Comparison of ENCODE assay signal across 12 cellular contexts in the genomic region with DNA sequence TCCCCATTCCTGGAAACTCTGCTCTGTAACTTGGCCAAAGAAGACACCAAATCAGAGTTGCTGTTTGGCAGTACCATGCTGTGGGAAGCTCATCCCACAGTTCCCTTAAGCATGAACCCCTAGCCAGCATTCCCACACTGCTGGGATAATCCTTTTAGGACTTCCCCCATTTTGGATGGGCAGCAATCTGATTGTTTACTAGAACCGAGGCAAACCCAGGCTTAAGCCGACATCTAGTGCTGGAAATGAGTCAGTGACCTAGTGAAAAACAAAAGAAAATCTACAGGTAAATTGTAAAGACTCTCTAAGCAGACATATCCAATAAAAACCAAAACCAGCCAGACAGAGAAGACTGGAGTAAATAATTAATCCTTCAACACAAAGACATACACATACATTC. TPM values are rescaled to one million over a fixed set of nuclear protein-coding genes. Genes with fewer than 3 reads are reported as not detected.
DNase-seq lines count a peak whose midpoint lies in the region; ATAC-seq and TF ChIP-seq lines count a peak whose summit lies in the region.
"Had no signal": no experiment of that assay in that cellular context is flagged by ENCODE, and none has a peak within 500 bp of the region (broad histone marks: within the 10 kb centered on the region; RNA-seq: fewer than 3 reads in every experiment).

No MANE protein-coding gene starts in this region.

- peak; percentile 59 for TF ChIP-seq CTCF in neural progenitor cell (IDR thresholded peaks at IDR 0.05)

- H3K36me3 Mint-ChIP-seq in neural progenitor cell = no peaks in the 10 kb centered on the region

- H3K27me3 ChIP-seq in neural progenitor cell = no peaks in the 10 kb centered on the region

- no peak overlapping the region for H3K4me3 Mint-ChIP-seq in neural progenitor cell
- H3K4me3 Mint-ChIP-seq: activated T-cell treated with anti-CD3 and anti-CD28 coated beads, Interleukin-2, amount 50 U/mL, for 24 hours had no signal

- H3K9me3 ChIP-seq in neural progenitor cell (ENCODE audit: low read depth) = no peaks in the 10 kb centered on the region

- DNase-seq in DMS53 (lab: John Stamatoyannopoulos, UW) = peak; percentile 35
- no peak for DNase-seq in DMS53 treated with DMSO at 0.1 percent for 48 hours (lab: John Stamatoyannopoulos, UW; ENCODE audit: unreplicated experiment)
- DNase-seq in NCI-H226 = peak; percentile 10
- DNase-seq in ecto neural progenitor cell (ENCODE audit: low spot score) = peak; percentile 53
- DNase-seq in neural progenitor cell (ENCODE audit: low spot score) = peak; percentile 77
- no peak for DNase-seq in NAMALWA (ENCODE audit: low spot score)
- DNase-seq in posterior cingulate gyrus = no peak
- no peak for DNase-seq in stimulated activated naive CD8-positive, alpha-beta T cell treated with anti-CD3 and anti-CD28 coated beads, Interleukin-15, Interleukin-2, amounts not matched to agents 100 U/mL and 50 U/mL, for 24 hours
- DNase-seq: activated T-cell treated with anti-CD3 and anti-CD28 coated beads, Interleukin-2, amount 50 U/mL, for 24 hours; foreskin melanocyte; NCI-H1105 had no signal

- no peaks in the 10 kb centered on the region for H4K20me1 ChIP-seq in neural progenitor cell (ENCODE audit: low read depth)

- H3K4me1 ChIP-seq in neural progenitor cell = no peaks in the 10 kb centered on the region

- no peaks in the 10 kb centered on the region for H3K36me3 ChIP-seq in neural progenitor cell
- H3K36me3 ChIP-seq: tibial nerve had no signal

- no peaks in the 10 kb centered on the region for H3F3A ChIP-seq in neural progenitor cell (ENCODE audit: low read depth)

- no peak overlapping the region for H3K4me3 ChIP-seq in neural progenitor cell
- H3K4me3 ChIP-seq: tibial nerve had no signal

- no peak overlapping the region for H3K9ac ChIP-seq in neural progenitor cell

- intact Hi-C loops in posterior cingulate gyrus (cut with DNase I) = no loop called here

- peaks cover 5% of the 10 kb centered on the region for H3K9me3 Mint-ChIP-seq in neural progenitor cell
- H3K9me3 Mint-ChIP-seq: activated T-cell treated with anti-CD3 and anti-CD28 coated beads, Interleukin-2, amount 50 U/mL, for 24 hours had no signal

- no peak for ATAC-seq in stimulated activated naive CD8-positive, alpha-beta T cell treated with anti-CD3 and anti-CD28 coated beads, Interleukin-15, Interleukin-2, amounts not matched to agents 100 U/mL and 50 U/mL, for 24 hours

- no peak overlapping the region for H3K27ac ChIP-seq in neural progenitor cell
- H3K27ac ChIP-seq: tibial nerve had no signal

- H3K27ac Mint-ChIP-seq in neural progenitor cell = no peak overlapping the region
- H3K27ac Mint-ChIP-seq: activated T-cell treated with anti-CD3 and anti-CD28 coated beads, Interleukin-2, amount 50 U/mL, for 24 hours had no signal

- H3K4me2 ChIP-seq in neural progenitor cell = no peak overlapping the region

- H2AFZ ChIP-seq in neural progenitor cell (replicated peaks) = peak overlapping the region; percentile 19

- H3K27me3 Mint-ChIP-seq in neural progenitor cell (ENCODE audit: insufficient read depth, low read depth) = peaks cover 3% of the 10 kb centered on the region

- H3K4me1 Mint-ChIP-seq in neural progenitor cell = peaks cover 1% of the 10 kb centered on the region

- H3K79me2 ChIP-seq in neural progenitor cell (ENCODE audit: low read depth) = no peaks in the 10 kb centered on the region

RNA-seq across cellular contexts. Expression of gene DNAH8, which starts 5.2 kb away (rescaled TPM):
- total RNA-seq in neural progenitor cell (ENCODE audit: low replicate concordance) = 0.09 and 1.1 TPM in 2 replicates

RNA-seq across cellular contexts. Expression of gene GLO1, which starts 17.4 kb away (rescaled TPM):
- total RNA-seq in neural progenitor cell (ENCODE audit: low replicate concordance) = 351 and 525 TPM in 2 replicates

Comparison
In these comparisons a context has a peak if more than half of its experiments do, and no peak if none do; other contexts are left out.
1. DNase-seq: peak in DMS53 (single experiment), NCI-H226 (single experiment), ecto neural progenitor cell (single experiment) and neural progenitor cell (single experiment); none in DMS53 treated with DMSO at 0.1 percent for 48 hours (single experiment), NAMALWA (single experiment), posterior cingulate gyrus (0 of 10) and stimulated activated naive CD8-positive, alpha-beta T cell treated with anti-CD3 and anti-CD28 coated beads, Interleukin-15, Interleukin-2, amounts not matched to agents 100 U/mL and 50 U/mL, for 24 hours (single experiment).